ENCODE assay signal across 15 cellular contexts in the genomic region with DNA sequence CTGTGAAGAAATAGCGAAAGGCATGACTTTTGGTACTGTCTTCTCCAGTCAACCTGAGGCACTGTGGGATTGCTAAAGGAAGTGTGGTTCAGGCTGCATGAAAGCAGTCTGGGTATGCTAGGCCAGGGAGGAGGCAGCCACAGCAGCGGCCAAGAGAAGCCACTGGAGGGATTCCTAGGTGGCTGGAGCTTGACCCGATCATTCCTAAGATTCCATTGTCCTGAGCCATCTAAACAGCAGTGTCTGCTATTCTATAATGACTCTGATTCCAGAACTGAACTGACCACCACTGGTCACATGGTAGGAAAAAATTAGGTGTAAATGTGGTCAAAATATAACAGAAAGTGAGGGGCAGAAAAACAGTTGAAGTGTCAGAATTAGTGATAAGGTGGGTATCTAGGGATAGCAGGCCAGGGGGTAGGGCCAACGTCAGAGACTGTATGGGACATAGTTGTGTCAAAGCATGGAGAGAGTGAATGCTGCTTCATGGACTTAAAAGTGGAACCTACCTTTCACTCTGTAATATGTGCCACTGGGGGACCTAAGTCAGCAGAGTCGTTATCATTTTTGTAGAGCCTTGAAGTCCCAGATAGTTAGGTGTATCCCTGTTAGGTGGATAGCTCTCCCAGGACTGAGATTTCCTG.
DNase-seq lines count a peak whose midpoint lies in the region; ATAC-seq and TF ChIP-seq lines count a peak whose summit lies in the region.
"Had no signal": no experiment of that assay in that cellular context is flagged by ENCODE, and none has a peak within 500 bp of the region (broad histone marks: within the 10 kb centered on the region; RNA-seq: fewer than 3 reads in every experiment).

No MANE protein-coding gene starts in this region.

- ATAC-seq in GM23338 (peak; percentile 80), GM19467 (IDR thresholded peaks at IDR 0.05; ENCODE audit: unreplicated experiment) (no peak), GM18517 (IDR thresholded peaks at IDR 0.05; ENCODE audit: unreplicated experiment) (no peak)
- ATAC-seq: K562, T-helper 17 cell had no signal

- H3K27me3 ChIP-seq in GM23338 (ENCODE audit: insufficient read depth) (no peaks in the 10 kb centered on the region), SK-N-SH (ENCODE audit: insufficient read depth) (no peaks in the 10 kb centered on the region), smooth muscle cell (ENCODE audit: low read depth) (no peaks in the 10 kb centered on the region)

- H3K27me3 Mint-ChIP-seq in GM23338 (ENCODE audit: insufficient read depth, low read depth, poor library complexity), result no peaks in the 10 kb centered on the region
- H3K27me3 Mint-ChIP-seq: brain, T-helper 17 cell had no signal

- no peaks in the 10 kb centered on the region for H3K9me3 ChIP-seq in SK-N-SH
- no peaks in the 10 kb centered on the region for H3K9me3 ChIP-seq in smooth muscle cell (replicated peaks; ENCODE audit: low read depth)

- WGBS in SK-N-SH (ENCODE audit: low lambda C conversion rate), result 56% methylated on average over 5 of the region's 5 CpGs
- WGBS in smooth muscle cell (ENCODE audit: low lambda C conversion rate), result 35% methylated on average over 5 of the region's 5 CpGs

- H3K36me3 ChIP-seq in GM23338 (ENCODE audit: insufficient read depth), result no peaks in the 10 kb centered on the region
- no peaks in the 10 kb centered on the region for H3K36me3 ChIP-seq in SK-N-SH (replicated peaks in 1 of 2; ENCODE audit: control insufficient read depth in 1 of 2, insufficient read depth in 2 of 2, low read length in 1 of 2)
- no peaks in the 10 kb centered on the region for H3K36me3 ChIP-seq in smooth muscle cell (ENCODE audit: low read depth)

- CTCF ChIA-PET in SK-N-SH (lab: Yijun Ruan, JAX), result no interaction called here

- no peak for TF ChIP-seq CTCF in GM23338 (conservative IDR thresholded peaks at IDR 0.05; ENCODE audit: low read depth in 2 of 2)
- TF ChIP-seq CTCF in SK-N-SH (IDR thresholded peaks at IDR 0.05), result no peak
- no peak for TF ChIP-seq CTCF in foreskin fibroblast (IDR thresholded peaks at IDR 0.05; ENCODE audit: low read depth, low read length)
- TF ChIP-seq CTCF in smooth muscle cell (IDR thresholded peaks at IDR 0.05; ENCODE audit: borderline replicate concordance, insufficient read depth, poor library complexity, severe bottlenecking), result no peak

- H3F3A ChIP-seq in GM23338 (replicated peaks; ENCODE audit: low read depth) (no peaks in the 10 kb centered on the region), SK-N-SH (replicated peaks; ENCODE audit: insufficient read depth) (no peaks in the 10 kb centered on the region), smooth muscle cell (ENCODE audit: low read depth) (no peaks in the 10 kb centered on the region)

- no peaks in the 10 kb centered on the region for H3K36me3 Mint-ChIP-seq in GM23338 (ENCODE audit: low read depth)
- H3K36me3 Mint-ChIP-seq: brain had no signal

- H2AFZ ChIP-seq in GM23338, result no peak overlapping the region
- peak overlapping the region; percentile 66; the same call in 1 of the 2 replicates for H2AFZ ChIP-seq in SK-N-SH (ENCODE audit: low read depth)
- H2AFZ ChIP-seq in smooth muscle cell (ENCODE audit: low read depth), result no peak overlapping the region

- peaks cover 2% of the 10 kb centered on the region for H3K9me2 ChIP-seq in GM23338 (ENCODE audit: insufficient read depth)
- no peaks in the 10 kb centered on the region for H3K9me2 ChIP-seq in SK-N-SH

- H3K4me1 Mint-ChIP-seq in GM23338, result peaks cover 8% of the 10 kb centered on the region; the same call in 2 of the 3 replicates
- H3K4me1 Mint-ChIP-seq: brain, T-helper 17 cell had no signal

- H3K9ac ChIP-seq in SK-N-SH (no peak overlapping the region), smooth muscle cell (ENCODE audit: low read depth) (peak overlapping the region; percentile 26)

- POLR2A ChIA-PET in SK-N-SH (lab: Yijun Ruan, JAX), result no interaction called here

- TF ChIP-seq EP300 in SK-N-SH (IDR thresholded peaks at IDR 0.05; ENCODE audit: borderline replicate concordance in 1 of 2, low read depth in 1 of 2, low read length in 1 of 2), result no peak

- no peak for TF ChIP-seq RAD21 in SK-N-SH (IDR thresholded peaks at IDR 0.05; ENCODE audit: low read length)

- H3K27ac Mint-ChIP-seq in GM23338, result no peak overlapping the region
- H3K27ac Mint-ChIP-seq: brain, T-helper 17 cell had no signal

- no peaks in the 10 kb centered on the region for H3K9me3 Mint-ChIP-seq in GM23338

- H3K4me2 ChIP-seq in GM23338, result no peak overlapping the region
- H3K4me2 ChIP-seq in SK-N-SH, result no peak overlapping the region
- H3K4me2 ChIP-seq in smooth muscle cell, result peak overlapping the region; percentile 42

- H3K4me1 ChIP-seq in GM23338 (ENCODE audit: insufficient read depth) (no peaks in the 10 kb centered on the region), SK-N-SH (ENCODE audit: control insufficient read depth in 1 of 2, insufficient read depth in 2 of 2, low read depth in 1 of 2, low read length in 1 of 2) (no peaks in the 10 kb centered on the region), smooth muscle cell (ENCODE audit: low read depth) (peaks cover 9% of the 10 kb centered on the region)

- H3K27ac ChIP-seq in GM23338 (ENCODE audit: low read depth) (no peak overlapping the region), SK-N-SH (ENCODE audit: low read depth in 2 of 2, low read length in 1 of 2) (peak overlapping the region in 1 of 2 experiments; percentile 41; a peak in 1 of 4 replicates), smooth muscle cell (ENCODE audit: low read depth) (peak overlapping the region; percentile 90)

- DNase-seq in GM23338 (ENCODE audit: low spot score) (peak; percentile 52), SK-N-SH (no peak), foreskin fibroblast (peak; percentile 3 to 14), smooth muscle cell (lab: John Stamatoyannopoulos, UW; ENCODE audit: unreplicated experiment) (no peak), NCI-H82 (lab: John Stamatoyannopoulos, UW) (no peak), DMS79 treated with DMSO at 0.1 percent for 48 hours (lab: John Stamatoyannopoulos, UW) (no peak)
- DNase-seq: activated CD8-positive, alpha-beta memory T cell treated with anti-CD3 and anti-CD28 coated beads, Interleukin-2, amount 50 U/mL, for 48 hours; GF-D8; stimulated activated CD4-positive, alpha-beta T cell treated with anti-CD3 and anti-CD28 coated beads, Interleukin-12 subunit alpha, Interleukin-12 subunit beta, amount 100 ng/mL, for 4 hours; stimulated activated naive CD4-positive, alpha-beta T cell; T-helper 17 cell had no signal

- no peak overlapping the region for H3K4me3 Mint-ChIP-seq in GM23338
- H3K4me3 Mint-ChIP-seq: brain, T-helper 17 cell had no signal

- H3K79me2 ChIP-seq in GM23338 (replicated peaks; ENCODE audit: insufficient read depth) (no peaks in the 10 kb centered on the region), SK-N-SH (ENCODE audit: insufficient read depth) (no peaks in the 10 kb centered on the region), smooth muscle cell (ENCODE audit: low read depth) (no peaks in the 10 kb centered on the region)

- H3K4me3 ChIP-seq in GM23338, result no peak overlapping the region
- no peak overlapping the region for H3K4me3 ChIP-seq in SK-N-SH (ENCODE audit: low read depth in 2 of 2, low read length in 1 of 2)
- H3K4me3 ChIP-seq in foreskin fibroblast (ENCODE audit: low read depth in 1 of 2, low read length in 2 of 2), result no peak overlapping the region
- no peak overlapping the region for H3K4me3 ChIP-seq in smooth muscle cell
- H3K4me3 ChIP-seq: K562 had no signal

- no peaks in the 10 kb centered on the region for H4K20me1 ChIP-seq in GM23338 (replicated peaks; ENCODE audit: insufficient read depth)
- no peaks in the 10 kb centered on the region for H4K20me1 ChIP-seq in SK-N-SH (ENCODE audit: insufficient read depth)
- no peaks in the 10 kb centered on the region for H4K20me1 ChIP-seq in smooth muscle cell (ENCODE audit: low read depth)

TF ChIP-seq in GM23338, 12 proteins besides CTCF, POLR2A, EP300 and RAD21 (continues in another document):
- TF ChIP-seq ZNF114 (CRISPR knock-in tag; IDR thresholded peaks at IDR 0.05), result no peak
- TF ChIP-seq, protein P1, sequence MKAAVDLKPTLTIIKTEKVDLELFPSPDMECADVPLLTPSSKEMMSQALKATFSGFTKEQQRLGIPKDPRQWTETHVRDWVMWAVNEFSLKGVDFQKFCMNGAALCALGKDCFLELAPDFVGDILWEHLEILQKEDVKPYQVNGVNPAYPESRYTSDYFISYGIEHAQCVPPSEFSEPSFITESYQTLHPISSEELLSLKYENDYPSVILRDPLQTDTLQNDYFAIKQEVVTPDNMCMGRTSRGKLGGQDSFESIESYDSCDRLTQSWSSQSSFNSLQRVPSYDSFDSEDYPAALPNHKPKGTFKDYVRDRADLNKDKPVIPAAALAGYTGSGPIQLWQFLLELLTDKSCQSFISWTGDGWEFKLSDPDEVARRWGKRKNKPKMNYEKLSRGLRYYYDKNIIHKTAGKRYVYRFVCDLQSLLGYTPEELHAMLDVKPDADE (IDR thresholded peaks at IDR 0.05), result no peak
- no peak for TF ChIP-seq NANOG (IDR thresholded peaks at IDR 0.05; ENCODE audit: borderline replicate concordance)
- no peak for TF ChIP-seq JUNB (IDR thresholded peaks at IDR 0.05; ENCODE audit: unreplicated experiment)

TF ChIP-seq in SK-N-SH, 30 proteins besides CTCF, POLR2A, EP300 and RAD21 (continues in another document):
- TF ChIP-seq MXI1 (IDR thresholded peaks at IDR 0.05; ENCODE audit: low read depth, low read length), result no peak
- TF ChIP-seq, protein P2, sequence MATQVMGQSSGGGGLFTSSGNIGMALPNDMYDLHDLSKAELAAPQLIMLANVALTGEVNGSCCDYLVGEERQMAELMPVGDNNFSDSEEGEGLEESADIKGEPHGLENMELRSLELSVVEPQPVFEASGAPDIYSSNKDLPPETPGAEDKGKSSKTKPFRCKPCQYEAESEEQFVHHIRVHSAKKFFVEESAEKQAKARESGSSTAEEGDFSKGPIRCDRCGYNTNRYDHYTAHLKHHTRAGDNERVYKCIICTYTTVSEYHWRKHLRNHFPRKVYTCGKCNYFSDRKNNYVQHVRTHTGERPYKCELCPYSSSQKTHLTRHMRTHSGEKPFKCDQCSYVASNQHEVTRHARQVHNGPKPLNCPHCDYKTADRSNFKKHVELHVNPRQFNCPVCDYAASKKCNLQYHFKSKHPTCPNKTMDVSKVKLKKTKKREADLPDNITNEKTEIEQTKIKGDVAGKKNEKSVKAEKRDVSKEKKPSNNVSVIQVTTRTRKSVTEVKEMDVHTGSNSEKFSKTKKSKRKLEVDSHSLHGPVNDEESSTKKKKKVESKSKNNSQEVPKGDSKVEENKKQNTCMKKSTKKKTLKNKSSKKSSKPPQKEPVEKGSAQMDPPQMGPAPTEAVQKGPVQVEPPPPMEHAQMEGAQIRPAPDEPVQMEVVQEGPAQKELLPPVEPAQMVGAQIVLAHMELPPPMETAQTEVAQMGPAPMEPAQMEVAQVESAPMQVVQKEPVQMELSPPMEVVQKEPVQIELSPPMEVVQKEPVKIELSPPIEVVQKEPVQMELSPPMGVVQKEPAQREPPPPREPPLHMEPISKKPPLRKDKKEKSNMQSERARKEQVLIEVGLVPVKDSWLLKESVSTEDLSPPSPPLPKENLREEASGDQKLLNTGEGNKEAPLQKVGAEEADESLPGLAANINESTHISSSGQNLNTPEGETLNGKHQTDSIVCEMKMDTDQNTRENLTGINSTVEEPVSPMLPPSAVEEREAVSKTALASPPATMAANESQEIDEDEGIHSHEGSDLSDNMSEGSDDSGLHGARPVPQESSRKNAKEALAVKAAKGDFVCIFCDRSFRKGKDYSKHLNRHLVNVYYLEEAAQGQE (IDR thresholded peaks at IDR 0.05; ENCODE audit: low read depth, low read length), result no peak
- no peak for TF ChIP-seq YY1 (IDR thresholded peaks at IDR 0.05; ENCODE audit: low read depth)

Comparison
In these comparisons a context has a peak if more than half of its experiments do, and no peak if none do; other contexts are left out.
1. DNase-seq: peak in GM23338 (single experiment) and foreskin fibroblast (2 of 2); none in SK-N-SH (single experiment), smooth muscle cell (single experiment), NCI-H82 (single experiment) and DMS79 treated with DMSO at 0.1 percent for 48 hours (single experiment).